In the genomic region with DNA sequence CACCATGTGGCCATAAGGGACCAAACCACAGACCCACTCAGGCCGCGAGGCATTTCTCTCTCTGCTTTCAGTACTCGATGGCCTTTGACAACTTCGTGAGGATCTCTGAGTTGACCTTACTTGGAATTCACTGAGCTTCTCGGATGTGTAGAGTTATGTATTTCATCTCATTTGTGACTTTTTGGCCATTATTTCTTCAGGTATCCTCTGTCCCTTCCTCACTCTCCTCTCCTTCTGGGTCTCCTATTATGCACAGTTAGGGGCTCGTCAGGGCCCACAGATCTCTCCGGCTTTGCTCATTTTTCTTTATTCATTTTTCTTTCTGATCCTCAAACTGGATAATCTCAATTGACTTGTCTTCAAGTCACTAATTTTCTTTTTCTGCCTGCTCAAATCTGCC, we compare ENCODE assay signal across 8 cellular contexts. TPM values are rescaled to one million over a fixed set of nuclear protein-coding genes. Genes with fewer than 3 reads are reported as not detected.
"Had no signal": no experiment of that assay in that cellular context is flagged by ENCODE, and none has a peak within 500 bp of the region (broad histone marks: within the 10 kb centered on the region; RNA-seq: fewer than 3 reads in every experiment).

No MANE protein-coding gene starts in this region.

- H3K4me3 Mint-ChIP-seq: H9 had no signal

- H3K4me3 ChIP-seq: GM23248 had no signal

- H3K4me1 Mint-ChIP-seq: H9 had no signal

- H3K27ac Mint-ChIP-seq: H9 had no signal

- H3K27ac ChIP-seq: GM23248, KMS-11 had no signal

- DNase-seq: GM23248, GOT3, H9, HCEC 1CT, KBM-7 had no signal

RNA-seq across cellular contexts. Expression of a gene that starts 16.6 kb away (rescaled TPM):
- total RNA-seq: GM23248, H4, H9, HT-29 had no signal
